Comparison of ENCODE assay signal across 1 cellular context in genomic region chr3:13477946-13478345, GRCh38.
TF ChIP-seq lines count a peak whose summit lies in the region.

No MANE protein-coding gene starts in this region.

TF ChIP-seq in HepG2, 621 proteins besides CTCF, POLR2A, EP300 and RAD21 (continued from another document and continues in another):
- TF ChIP-seq ZNF652 (CRISPR knock-in tag; IDR thresholded peaks at IDR 0.05; ENCODE audit: borderline replicate concordance, low read depth), result peak; percentile 98
- no peak for TF ChIP-seq THAP9 (CRISPR knock-in tag; IDR thresholded peaks at IDR 0.05; ENCODE audit: borderline replicate concordance)
- TF ChIP-seq TEAD3 (CRISPR knock-in tag; optimal IDR thresholded peaks at IDR 0.05; ENCODE audit: borderline replicate concordance), result no peak
- no peak for TF ChIP-seq CREBL2 (CRISPR knock-in tag; IDR thresholded peaks at IDR 0.05; ENCODE audit: borderline replicate concordance)
- TF ChIP-seq FOXP4 (CRISPR knock-in tag; IDR thresholded peaks at IDR 0.05), result 0 out of 2 replicates have a peak, but pooled peaks have one; percentile 18
- TF ChIP-seq ZFP37 (CRISPR knock-in tag; IDR thresholded peaks at IDR 0.05; ENCODE audit: borderline replicate concordance), result no peak
- no peak for TF ChIP-seq ZFYVE20 (CRISPR knock-in tag; IDR thresholded peaks at IDR 0.05; ENCODE audit: borderline replicate concordance, low read depth)
- TF ChIP-seq NR2F1 (CRISPR knock-in tag; IDR thresholded peaks at IDR 0.05), result no peak
- TF ChIP-seq SOX5 (CRISPR knock-in tag; IDR thresholded peaks at IDR 0.05; ENCODE audit: borderline replicate concordance), result 0 out of 2 replicates have a peak, but pooled peaks have one; percentile 21
- TF ChIP-seq RFX3 (CRISPR knock-in tag; IDR thresholded peaks at IDR 0.05), result no peak
- TF ChIP-seq POGZ (CRISPR knock-in tag; IDR thresholded peaks at IDR 0.05), result no peak
- TF ChIP-seq GTF3A (CRISPR knock-in tag; conservative IDR thresholded peaks at IDR 0.05), result no peak
- no peak for TF ChIP-seq GPBP1L1 (CRISPR knock-in tag; IDR thresholded peaks at IDR 0.05)
- no peak for TF ChIP-seq POLR2G (IDR thresholded peaks at IDR 0.05; ENCODE audit: low read depth, low read length)
- no peak for TF ChIP-seq FOXJ3 (CRISPR knock-in tag; IDR thresholded peaks at IDR 0.05; ENCODE audit: borderline replicate concordance)
- TF ChIP-seq SIX4 (CRISPR knock-in tag; IDR thresholded peaks at IDR 0.05), result no peak
- no peak for TF ChIP-seq IKZF1 (IDR thresholded peaks at IDR 0.05)
- TF ChIP-seq ZNF574 (CRISPR knock-in tag; IDR thresholded peaks at IDR 0.05), result 0 out of 2 replicates have a peak, but pooled peaks have one; percentile 24
- TF ChIP-seq PRDM10 (CRISPR knock-in tag; IDR thresholded peaks at IDR 0.05; ENCODE audit: low read depth), result no peak
- TF ChIP-seq ZNF549 (CRISPR knock-in tag; IDR thresholded peaks at IDR 0.05), result no peak
- TF ChIP-seq TFE3 (CRISPR knock-in tag; IDR thresholded peaks at IDR 0.05), result 0 out of 2 replicates have a peak, but pooled peaks have one; percentile 53
- no peak for TF ChIP-seq ZNF20 (CRISPR knock-in tag; IDR thresholded peaks at IDR 0.05)
- no peak for TF ChIP-seq ETS1 (CRISPR knock-in tag; IDR thresholded peaks at IDR 0.05)
- no peak for TF ChIP-seq NFYC (CRISPR knock-in tag; IDR thresholded peaks at IDR 0.05)
- no peak for TF ChIP-seq SMAD9 (CRISPR knock-in tag; IDR thresholded peaks at IDR 0.05)
- peak; percentile 25; the same call in 1 of the 2 replicates for TF ChIP-seq SAP130 (CRISPR knock-in tag; IDR thresholded peaks at IDR 0.05; ENCODE audit: low read depth)
- no peak for TF ChIP-seq ZNF343 (CRISPR knock-in tag; IDR thresholded peaks at IDR 0.05)
- no peak for TF ChIP-seq MXD1 (CRISPR knock-in tag; IDR thresholded peaks at IDR 0.05)
- no peak for TF ChIP-seq ATF5 (CRISPR knock-in tag; IDR thresholded peaks at IDR 0.05; ENCODE audit: low read depth)
- TF ChIP-seq TOPORS (CRISPR knock-in tag; IDR thresholded peaks at IDR 0.05), result no peak
- TF ChIP-seq TERF1 (CRISPR knock-in tag; IDR thresholded peaks at IDR 0.05), result no peak
- no peak for TF ChIP-seq SKI (IDR thresholded peaks at IDR 0.05; ENCODE audit: partially characterized antibody)
- no peak for TF ChIP-seq ZNF713 (CRISPR knock-in tag; IDR thresholded peaks at IDR 0.05)
- 0 out of 2 replicates have a peak, but pooled peaks have one; percentile 12 for TF ChIP-seq DMTF1 (CRISPR knock-in tag; IDR thresholded peaks at IDR 0.05)
